In genomic region chr11:58622344-58622743, GRCh38 we compare ENCODE assay signal across 12 cellular contexts. TPM values are rescaled to one million over a fixed set of nuclear protein-coding genes. Genes with fewer than 3 reads are reported as not detected.
A peak's percentile ranks its signal among the peaks of the same experiment; 100 is the strongest.
DNase-seq lines count a peak whose midpoint lies in the region; ATAC-seq, FAIRE-seq and TF ChIP-seq lines count a peak whose summit lies in the region.
"Had no signal": no experiment of that assay in that cellular context is flagged by ENCODE, and none has a peak within 500 bp of the region (broad histone marks: within the 10 kb centered on the region; RNA-seq: fewer than 3 reads in every experiment).

TSS of gene CNTF (plus strand) at chr11:58622665. CDS start at chr11:58622753, 88 bp downstream.

- H3K27me3 Mint-ChIP-seq in astrocyte (ENCODE audit: low read depth, unreplicated experiment), result no peaks in the 10 kb centered on the region

- no peak within 1 kb of the TSS for H2AFZ ChIP-seq in astrocyte (ENCODE audit: low read depth, low read length)

- TF ChIP-seq POLR2A in upper lobe of left lung (IDR thresholded peaks at IDR 0.05), result no peak

- no peak within 1 kb of the TSS for H3K9ac ChIP-seq in astrocyte (ENCODE audit: low read length)

- no peak for FAIRE-seq in astrocyte (lab: Jason Lieb, UNC)
- FAIRE-seq: pancreas had no signal

- H3K36me3 ChIP-seq in astrocyte (ENCODE audit: insufficient read depth, low read length) (peaks cover 36% of the 10 kb centered on the region), upper lobe of left lung (peaks cover 5 to 89% (median 42%) of the 10 kb centered on the region in 4 donors)

- DNase-seq in ACHN (peak; percentile 29), EH (ENCODE audit: low read depth) (peak; percentile 42), astrocyte (ENCODE audit: low read depth) (peak; percentile 42), kidney tubule cell (ENCODE audit: low spot score) (peak; percentile 29), upper lobe of left lung (no peak)
- DNase-seq: NCI-H526; pancreas; stimulated activated CD4-positive, alpha-beta T cell treated with anti-CD3 and anti-CD28 coated beads, Interleukin-4, amount 100 ng/mL, for 4 hours had no signal

- H3K4me1 ChIP-seq in astrocyte (ENCODE audit: insufficient read depth, low read length), result peaks cover 14% of the 10 kb centered on the region
- H3K4me1 ChIP-seq in upper lobe of left lung, result peaks cover 0 to 7% (median 4%) of the 10 kb centered on the region in 4 donors

- H3K27ac ChIP-seq in astrocyte (ENCODE audit: low read depth, low read length) (no peak within 1 kb of the TSS), upper lobe of left lung (no peak within 1 kb of the TSS)
- H3K27ac ChIP-seq: cardiac muscle cell, pancreas had no signal

- H4K20me1 ChIP-seq in astrocyte (ENCODE audit: insufficient read depth, low read length), result peaks cover 6% of the 10 kb centered on the region

- H3K27ac Mint-ChIP-seq in astrocyte (ENCODE audit: unreplicated experiment), result peak within 1 kb of the TSS; percentile 36

- no peak within 1 kb of the TSS for H3K4me3 ChIP-seq in astrocyte (ENCODE audit: insufficient read depth, low read depth, low read length)
- H3K4me3 ChIP-seq in upper lobe of left lung, result no peak within 1 kb of the TSS
- H3K4me3 ChIP-seq: cardiac muscle cell, pancreas had no signal

- H3K9me3 ChIP-seq in astrocyte (ENCODE audit: insufficient read depth, low read depth, low read length) (no peaks in the 10 kb centered on the region), upper lobe of left lung (no peaks in the 10 kb centered on the region)
- H3K9me3 ChIP-seq: pancreas had no signal

- H3K4me3 Mint-ChIP-seq in astrocyte (ENCODE audit: unreplicated experiment), result peak within 1 kb of the TSS; percentile 70

- no peak for TF ChIP-seq CTCF in astrocyte (IDR thresholded peaks at IDR 0.05; ENCODE audit: insufficient read depth, low read depth, low read length)
- no peak for TF ChIP-seq CTCF in upper lobe of left lung (IDR thresholded peaks at IDR 0.05)

- H3K9me3 Mint-ChIP-seq in astrocyte (ENCODE audit: unreplicated experiment), result no peaks in the 10 kb centered on the region

- in situ Hi-C loops in ACHN (cut with HindIII; ENCODE audit: low pct_ligation_motif_present, low pct_unique_long_range_greater_than_20kb, low sequenced_read_pairs), result no loop called here

- no peak within 1 kb of the TSS for H3K4me2 ChIP-seq in astrocyte (ENCODE audit: low read length)

- H3K4me1 Mint-ChIP-seq in astrocyte (ENCODE audit: low read depth, unreplicated experiment), result peaks cover 44% of the 10 kb centered on the region

- no peak for TF ChIP-seq EP300 in upper lobe of left lung (IDR thresholded peaks at IDR 0.05)

- no peaks in the 10 kb centered on the region for H3K27me3 ChIP-seq in astrocyte (ENCODE audit: insufficient read depth, low read length)
- H3K27me3 ChIP-seq in upper lobe of left lung, result no peaks in the 10 kb centered on the region
- H3K27me3 ChIP-seq: cardiac muscle cell, pancreas had no signal

- no peak for ATAC-seq in GM18909 (IDR thresholded peaks at IDR 0.05; ENCODE audit: poor library complexity, unreplicated experiment)
- ATAC-seq in GM21529 (IDR thresholded peaks at IDR 0.05; ENCODE audit: unreplicated experiment), result no peak
- ATAC-seq in upper lobe of left lung (ENCODE audit: low FRiP score in 2 of 2), result no peak
- no peak for ATAC-seq in GM21447 (IDR thresholded peaks at IDR 0.05; ENCODE audit: unreplicated experiment)

- H3K79me2 ChIP-seq in astrocyte (ENCODE audit: insufficient read depth, low read length), result no peaks in the 10 kb centered on the region

- WGBS in upper lobe of left lung, 2 donors, result 80 to 85% methylated on average over 2 of the region's 2 CpGs

- peaks cover 10% of the 10 kb centered on the region for H3K36me3 Mint-ChIP-seq in astrocyte (ENCODE audit: low read depth, unreplicated experiment)

RNA-seq across cellular contexts. Expression of gene CNTF, which starts in this region (rescaled TPM):
- total RNA-seq in astrocyte (1.4 and 1.7 TPM in 2 replicates), upper lobe of left lung (1 to 10 TPM in 5 of 6 donors, under 1 TPM in 1; 0.33 to 5.4 (median 1.4) TPM)

Comparison
In these comparisons a context has a peak if more than half of its experiments do, and no peak if none do; other contexts are left out.
1. DNase-seq: peak in ACHN (single experiment), EH (single experiment), astrocyte (single experiment) and kidney tubule cell (single experiment); none in upper lobe of left lung (0 of 2).